Comparison of ENCODE assay signal across 9 cellular contexts in genomic region chr4:22514431-22514830, GRCh38. TPM values are rescaled to one million over a fixed set of nuclear protein-coding genes. Genes with fewer than 3 reads are reported as not detected.
DNase-seq lines count a peak whose midpoint lies in the region; ATAC-seq and TF ChIP-seq lines count a peak whose summit lies in the region.
"Had no signal": no experiment of that assay in that cellular context is flagged by ENCODE, and none has a peak within 500 bp of the region (broad histone marks: within the 10 kb centered on the region; RNA-seq: fewer than 3 reads in every experiment).

No MANE protein-coding gene starts in this region.

- H3K4me3 ChIP-seq in HCT116 (replicated peaks in 1 of 2; ENCODE audit: low read depth in 1 of 2, low read length in 2 of 2) = peak overlapping the region; percentile 66 to 86
- H3K4me3 ChIP-seq in WERI-Rb-1 (ENCODE audit: low read depth, low read length) = peak overlapping the region; percentile 83
- peak overlapping the region; percentile 59 to 79 (median 64) for H3K4me3 ChIP-seq in gastrocnemius medialis
- H3K4me3 ChIP-seq in lower leg skin (ENCODE audit: low read depth, poor library complexity, severe bottlenecking) = no peak overlapping the region

- no peaks in the 10 kb centered on the region for H4K20me1 ChIP-seq in HCT116 (ENCODE audit: insufficient read depth)

- RAD21 ChIA-PET in HCT116 (lab: Charles Lee; ENCODE audit: low non-redundant PET in 1 of 2, low total read pairs in 2 of 2, uncharacterized antibody in 2 of 2, unreplicated experiment in 2 of 2) = no interaction called here

- H3K36me3 ChIP-seq in HCT116 (ENCODE audit: control insufficient read depth in 1 of 2, insufficient read depth in 2 of 2, low read length in 2 of 2) (no peaks in the 10 kb centered on the region), WERI-Rb-1 (peaks cover 9% of the 10 kb centered on the region), gastrocnemius medialis (no peaks in the 10 kb centered on the region)

- CTCF ChIA-PET in HCT116 (lab: Charles Lee) = no interaction called here

- peaks cover 56% of the 10 kb centered on the region for H3K79me2 ChIP-seq in HCT116 (ENCODE audit: insufficient read depth, low read length)

- H2AFZ ChIP-seq in HCT116 (ENCODE audit: low read depth, low read length, poor library complexity, severe bottlenecking) = no peak overlapping the region

- peaks cover 14 to 23% of the 10 kb centered on the region in 2 experiments for H3K4me1 ChIP-seq in HCT116 (ENCODE audit: control insufficient read depth in 1 of 2, insufficient read depth in 2 of 2, low read length in 2 of 2)
- H3K4me1 ChIP-seq in gastrocnemius medialis = peaks cover 13 to 24% of the 10 kb centered on the region in 2 donors

- peak overlapping the region; percentile 82 for H3K9ac ChIP-seq in HCT116 (ENCODE audit: low read length)

- POLR2A ChIA-PET in HCT116 (lab: Charles Lee) = no interaction called here

- ATAC-seq in HCT116 (no peak), gastrocnemius medialis (no peak), HG03460 (IDR thresholded peaks at IDR 0.05; ENCODE audit: unreplicated experiment) (no peak)

- intact Hi-C loops in HCT116 (cut with micrococcal nuclease) (no loop called here), gastrocnemius medialis (cut with DNase I; ENCODE audit: low total_unique reads) (loop anchor here (2.0 to 10.0 kb wide), 2 partner anchors 56 to 90 kb away; no protein-coding TSS in a partner anchor), lower leg skin (cut with DNase I; ENCODE audit: low total_unique reads) (no loop called here), head of caudate nucleus (cut with DNase I) (no loop called here)

- no peaks in the 10 kb centered on the region for H3K9me3 ChIP-seq in HCT116 (ENCODE audit: control insufficient read depth in 1 of 2, insufficient read depth in 1 of 2, low read depth in 1 of 2, low read length in 2 of 2)
- no peaks in the 10 kb centered on the region for H3K9me3 ChIP-seq in WERI-Rb-1 (ENCODE audit: severe bottlenecking)
- H3K9me3 ChIP-seq in gastrocnemius medialis = no peaks in the 10 kb centered on the region

- 17 to 21% methylated on average over 5 of the region's 5 CpGs for WGBS in lower leg skin, 2 donors

- BruUV-seq in HCT116 (replicated peaks; lab: Mats Ljungman, UMichigan) = TSS peak; percentile 47

- no peak for DNase-seq in HCT116 (ENCODE audit: low read depth, low spot score)
- no peak for DNase-seq in WERI-Rb-1
- DNase-seq in globus pallidus (ENCODE audit: low spot score) = peak; percentile 17
- DNase-seq in gastrocnemius medialis = no peak
- DNase-seq in lower leg skin (ENCODE audit: low spot score in 2 of 2) = no peak
- no peak for DNase-seq in head of caudate nucleus
- no peak for DNase-seq in NCI-H2081 (lab: John Stamatoyannopoulos, UW)
- DNase-seq: activated CD4-positive, alpha-beta T cell treated with anti-CD3 and anti-CD28 coated beads for 1 hour had no signal

- no peak for TF ChIP-seq RAD21 in HCT116 (IDR thresholded peaks at IDR 0.05; ENCODE audit: low read depth)

- no peaks in the 10 kb centered on the region for H3K27me3 ChIP-seq in HCT116 (ENCODE audit: insufficient read depth, low read length)
- no peaks in the 10 kb centered on the region for H3K27me3 ChIP-seq in WERI-Rb-1 (ENCODE audit: insufficient read depth, low read depth, severe bottlenecking)
- no peaks in the 10 kb centered on the region for H3K27me3 ChIP-seq in gastrocnemius medialis

- in situ Hi-C loops in gastrocnemius medialis (cut with MboI; ENCODE audit: low sequenced_read_pairs in 4 of 4) = no loop called here

- TF ChIP-seq CTCF in HCT116 (IDR thresholded peaks at IDR 0.05 in 2 of 3, conservative IDR thresholded peaks at IDR 0.05 in 1 of 3; ENCODE audit: borderline replicate concordance in 1 of 3, insufficient read depth in 1 of 3, low read depth in 2 of 3, low read length in 2 of 3) (no peak), WERI-Rb-1 (IDR thresholded peaks at IDR 0.05; ENCODE audit: low read depth, low read length) (no peak), gastrocnemius medialis (IDR thresholded peaks at IDR 0.05 in 4 of 5, conservative IDR thresholded peaks at IDR 0.05 in 1 of 5) (no peak), lower leg skin (IDR thresholded peaks at IDR 0.05) (no peak)

- no peaks in the 10 kb centered on the region for H3K9me2 ChIP-seq in HCT116 (ENCODE audit: insufficient read depth)

- H3K27ac ChIP-seq in HCT116 (ENCODE audit: low read depth, low read length) (peak overlapping the region; percentile 87), WERI-Rb-1 (peak overlapping the region; percentile 90), gastrocnemius medialis (peak overlapping the region; percentile 81 to 87 (median 84))

- H3K4me2 ChIP-seq in HCT116 (ENCODE audit: low read length) = peak overlapping the region; percentile 77

- no peak for TF ChIP-seq POLR2A in HCT116 (IDR thresholded peaks at IDR 0.05; ENCODE audit: borderline replicate concordance, extremely low read depth, insufficient read depth, insufficient read length)
- TF ChIP-seq POLR2A in gastrocnemius medialis (IDR thresholded peaks at IDR 0.05) = no peak
- TF ChIP-seq POLR2A in lower leg skin (IDR thresholded peaks at IDR 0.05) = no peak

TF ChIP-seq in HCT116, 20 proteins besides CTCF, POLR2A, EP300 and RAD21 (continues in another document):
- TF ChIP-seq REST (IDR thresholded peaks at IDR 0.05; ENCODE audit: low read depth) = no peak
- TF ChIP-seq ZNF274 (IDR thresholded peaks at IDR 0.05; ENCODE audit: low read depth, low read length) = no peak
- TF ChIP-seq ELF1 (IDR thresholded peaks at IDR 0.05; ENCODE audit: borderline replicate concordance, low read depth) = no peak
- TF ChIP-seq JUND (IDR thresholded peaks at IDR 0.05) = no peak
- no peak for TF ChIP-seq FOSL1 (IDR thresholded peaks at IDR 0.05; ENCODE audit: low read depth)
- TF ChIP-seq ZFX (IDR thresholded peaks at IDR 0.05) = no peak
- no peak for TF ChIP-seq ZBTB33 (IDR thresholded peaks at IDR 0.05; ENCODE audit: extremely low read depth, insufficient replicate concordance, low read length)
- no peak for TF ChIP-seq MAX (IDR thresholded peaks at IDR 0.05)
- TF ChIP-seq YY1 (IDR thresholded peaks at IDR 0.05; ENCODE audit: extremely low read depth, insufficient replicate concordance, low read depth, low read length) = no peak
- no peak for TF ChIP-seq SP1 (IDR thresholded peaks at IDR 0.05; ENCODE audit: low read depth)
- no peak for TF ChIP-seq POLR2AphosphoS5 (IDR thresholded peaks at IDR 0.05; ENCODE audit: low read depth, low read length)
- no peak for TF ChIP-seq SIN3A (IDR thresholded peaks at IDR 0.05; ENCODE audit: low read depth)
- TF ChIP-seq CBX3 (IDR thresholded peaks at IDR 0.05; ENCODE audit: low read depth) = no peak
- no peak for TF ChIP-seq SRF (IDR thresholded peaks at IDR 0.05; ENCODE audit: low read depth)
- TF ChIP-seq TCF7L2 (IDR thresholded peaks at IDR 0.05; ENCODE audit: borderline replicate concordance, extremely low read depth, insufficient read depth, insufficient read length) = no peak
- no peak for TF ChIP-seq EGR1 (IDR thresholded peaks at IDR 0.05; ENCODE audit: low read depth)
- no peak for TF ChIP-seq EZH2phosphoT487 (IDR thresholded peaks at IDR 0.05; ENCODE audit: borderline replicate concordance)
- TF ChIP-seq EZH2 (IDR thresholded peaks at IDR 0.05) = no peak

RNA-seq across cellular contexts. Expression of gene ADGRA3, which starts 1.4 kb away (rescaled TPM):
- 43.0 TPM for total RNA-seq in HCT116 (2021; ENCODE audit: unreplicated experiment)
- 18.3 and 20.5 TPM in 2 replicates for polyA plus RNA-seq in HCT116 (2012)
- total RNA-seq in gastrocnemius medialis = 10 to 100 TPM; 17.1 to 86.4 (median 25.7) TPM
- 10 to 100 TPM in 3 of 4 donors, 1 to 10 TPM in 1; 8.4 to 14.9 (median 12.6) TPM for total RNA-seq in lower leg skin
